In the genomic region with DNA sequence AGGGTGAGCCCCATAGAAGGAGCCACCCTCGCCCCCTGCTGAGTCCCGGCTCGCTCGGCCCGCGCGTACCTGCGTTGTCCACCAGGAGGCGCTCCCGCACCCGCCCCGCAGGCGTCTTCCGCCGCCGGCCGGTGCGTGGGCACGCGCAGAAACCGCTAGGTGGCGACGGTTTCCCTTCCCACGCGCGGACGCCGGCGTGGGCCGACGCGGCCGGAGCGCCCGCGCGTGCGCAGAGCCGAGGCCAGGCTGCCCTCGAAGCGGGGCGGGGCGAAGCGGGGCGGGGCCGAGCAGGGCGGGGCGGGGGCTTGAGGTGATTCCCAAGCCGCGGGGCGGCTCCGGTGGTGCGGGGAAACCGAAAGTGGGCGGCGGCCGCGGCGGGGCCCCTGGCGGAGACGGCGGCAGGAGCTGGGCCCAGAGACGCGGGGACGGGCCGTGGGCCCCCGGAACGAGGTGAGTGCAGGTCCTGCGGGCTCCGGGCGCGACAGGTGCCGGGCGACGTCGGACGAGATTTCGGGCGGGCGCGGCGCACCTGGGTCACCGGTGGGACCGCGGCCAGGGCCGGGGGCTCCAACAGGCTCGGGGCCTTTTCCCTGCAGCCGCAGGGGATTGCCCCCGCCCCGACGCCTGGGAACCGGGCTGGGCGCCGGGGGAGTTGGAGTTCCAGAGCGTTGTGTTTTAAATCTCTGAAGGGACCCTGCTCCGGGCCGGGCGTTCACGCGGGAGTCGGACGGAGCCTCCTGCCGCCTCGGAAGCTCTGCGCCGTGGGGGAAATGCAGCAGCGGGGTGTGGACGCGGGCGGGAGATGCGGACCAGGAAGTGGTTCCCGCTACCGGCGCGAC, we compare ENCODE assay signal across 8 cellular contexts. TPM values are rescaled to one million over a fixed set of nuclear protein-coding genes. Genes with fewer than 3 reads are reported as not detected.
DNase-seq lines count a peak whose midpoint lies in the region; ATAC-seq and TF ChIP-seq lines count a peak whose summit lies in the region.

A gene with protein sequence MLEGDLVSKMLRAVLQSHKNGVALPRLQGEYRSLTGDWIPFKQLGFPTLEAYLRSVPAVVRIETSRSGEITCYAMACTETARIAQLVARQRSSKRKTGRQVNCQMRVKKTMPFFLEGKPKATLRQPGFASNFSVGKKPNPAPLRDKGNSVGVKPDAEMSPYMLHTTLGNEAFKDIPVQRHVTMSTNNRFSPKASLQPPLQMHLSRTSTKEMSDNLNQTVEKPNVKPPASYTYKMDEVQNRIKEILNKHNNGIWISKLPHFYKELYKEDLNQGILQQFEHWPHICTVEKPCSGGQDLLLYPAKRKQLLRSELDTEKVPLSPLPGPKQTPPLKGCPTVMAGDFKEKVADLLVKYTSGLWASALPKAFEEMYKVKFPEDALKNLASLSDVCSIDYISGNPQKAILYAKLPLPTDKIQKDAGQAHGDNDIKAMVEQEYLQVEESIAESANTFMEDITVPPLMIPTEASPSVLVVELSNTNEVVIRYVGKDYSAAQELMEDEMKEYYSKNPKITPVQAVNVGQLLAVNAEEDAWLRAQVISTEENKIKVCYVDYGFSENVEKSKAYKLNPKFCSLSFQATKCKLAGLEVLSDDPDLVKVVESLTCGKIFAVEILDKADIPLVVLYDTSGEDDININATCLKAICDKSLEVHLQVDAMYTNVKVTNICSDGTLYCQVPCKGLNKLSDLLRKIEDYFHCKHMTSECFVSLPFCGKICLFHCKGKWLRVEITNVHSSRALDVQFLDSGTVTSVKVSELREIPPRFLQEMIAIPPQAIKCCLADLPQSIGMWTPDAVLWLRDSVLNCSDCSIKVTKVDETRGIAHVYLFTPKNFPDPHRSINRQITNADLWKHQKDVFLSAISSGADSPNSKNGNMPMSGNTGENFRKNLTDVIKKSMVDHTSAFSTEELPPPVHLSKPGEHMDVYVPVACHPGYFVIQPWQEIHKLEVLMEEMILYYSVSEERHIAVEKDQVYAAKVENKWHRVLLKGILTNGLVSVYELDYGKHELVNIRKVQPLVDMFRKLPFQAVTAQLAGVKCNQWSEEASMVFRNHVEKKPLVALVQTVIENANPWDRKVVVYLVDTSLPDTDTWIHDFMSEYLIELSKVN (plus strand): TSS at position 308 of the 839 bp plus-strand sequence. CDS start 16,370 bp downstream, outside the sequence.

- DNase-seq in AG09319 (ENCODE audit: extremely low read depth, low read depth) = peak; percentile 58
- DNase-seq in NCI-H345 treated with DMSO at 0.1 percent for 48 hours (lab: John Stamatoyannopoulos, UW; ENCODE audit: unreplicated experiment) = peak; percentile 49
- peak; percentile 87 for DNase-seq in activated CD4-positive, alpha-beta T cell treated with anti-CD3 and anti-CD28 coated beads, Interleukin-2, amount 10 ng/mL, durations not matched to agents 7 days and 5 days
- peak; percentile 93 for DNase-seq in stimulated activated CD4-positive, alpha-beta T cell treated with anti-CD3 and anti-CD28 coated beads, Interleukin-4, amount 100 ng/mL, for 1 hour

- peaks cover 0 to 24% (median 16%) of the 10 kb centered on the region in 4 donors for H3K4me1 ChIP-seq in liver (ENCODE audit: control insufficient read depth in 4 of 4, insufficient read depth in 4 of 4, low read length in 3 of 4)

- peak within 1 kb of the TSS; percentile 85 for H3K4me3 Mint-ChIP-seq in activated CD4-positive, alpha-beta T cell treated with anti-CD3 and anti-CD28 coated beads, Interleukin-2, amount 10 ng/mL, durations not matched to agents 7 days and 5 days
- H3K4me3 Mint-ChIP-seq in dendritic cell treated with granulocyte-macrophage colony-stimulating factor and Interleukin-4, amounts not matched to agents 40 ng/mL and 50 ng/mL, for 4 days = peak within 1 kb of the TSS; percentile 87

- H3K36me3 Mint-ChIP-seq in activated CD4-positive, alpha-beta T cell treated with anti-CD3 and anti-CD28 coated beads, Interleukin-2, amount 10 ng/mL, durations not matched to agents 7 days and 5 days (ENCODE audit: low read depth) = peaks cover 3% of the 10 kb centered on the region
- peaks cover 8% of the 10 kb centered on the region for H3K36me3 Mint-ChIP-seq in dendritic cell treated with granulocyte-macrophage colony-stimulating factor and Interleukin-4, amounts not matched to agents 40 ng/mL and 50 ng/mL, for 4 days (ENCODE audit: low read depth)

- peaks cover 5% of the 10 kb centered on the region for H3K9me3 Mint-ChIP-seq in activated CD4-positive, alpha-beta T cell treated with anti-CD3 and anti-CD28 coated beads, Interleukin-2, amount 10 ng/mL, durations not matched to agents 7 days and 5 days
- H3K9me3 Mint-ChIP-seq in dendritic cell treated with granulocyte-macrophage colony-stimulating factor and Interleukin-4, amounts not matched to agents 40 ng/mL and 50 ng/mL, for 4 days = no peaks in the 10 kb centered on the region

- intact Hi-C loops in dendritic cell treated with granulocyte-macrophage colony-stimulating factor and Interleukin-4, amounts not matched to agents 40 ng/mL and 50 ng/mL, for 4 days (cut with micrococcal nuclease) = loop anchor here (1.0 to 5.0 kb wide), 2 partner anchors 186 to 205 kb away; no protein-coding TSS in a partner anchor

- peak within 1 kb of the TSS; percentile 52 for H3K27ac Mint-ChIP-seq in activated CD4-positive, alpha-beta T cell treated with anti-CD3 and anti-CD28 coated beads, Interleukin-2, amount 10 ng/mL, durations not matched to agents 7 days and 5 days
- H3K27ac Mint-ChIP-seq in dendritic cell treated with granulocyte-macrophage colony-stimulating factor and Interleukin-4, amounts not matched to agents 40 ng/mL and 50 ng/mL, for 4 days = peak within 1 kb of the TSS; percentile 82

- peaks cover 35% of the 10 kb centered on the region for H3K27me3 Mint-ChIP-seq in activated CD4-positive, alpha-beta T cell treated with anti-CD3 and anti-CD28 coated beads, Interleukin-2, amount 10 ng/mL, durations not matched to agents 7 days and 5 days
- H3K27me3 Mint-ChIP-seq in dendritic cell treated with granulocyte-macrophage colony-stimulating factor and Interleukin-4, amounts not matched to agents 40 ng/mL and 50 ng/mL, for 4 days = no peaks in the 10 kb centered on the region

- CTCF ChIA-PET in activated CD4-positive, alpha-beta T cell treated with anti-CD3 and anti-CD28 coated beads, Interleukin-2, amount 10 ng/mL, durations not matched to agents 7 days and 5 days (lab: Charles Lee) = interaction anchor here (0.6 to 3.3 kb wide), 13 partner anchors 10 to 207 kb away, joined by 3 to 17 read pairs (median 4); no protein-coding TSS in a partner anchor

- H3K9me3 ChIP-seq in liver (ENCODE audit: control insufficient read depth in 4 of 4, low read length in 3 of 4) = no peaks in the 10 kb centered on the region

- peak within 1 kb of the TSS; percentile 59 to 96 (median 64) for H3K4me3 ChIP-seq in liver (ENCODE audit: low read depth in 1 of 3, low read length in 3 of 3)

- TF ChIP-seq CTCF in AG09319 (IDR thresholded peaks at IDR 0.05; ENCODE audit: low read depth, low read length) (peak; percentile 83), liver (IDR thresholded peaks at IDR 0.05; ENCODE audit: low read depth, low read length, missing input control) (peak; percentile 99)

- TF ChIP-seq RAD21 in liver (IDR thresholded peaks at IDR 0.05) = peak; percentile 66 to 84

- H3K4me1 Mint-ChIP-seq in activated CD4-positive, alpha-beta T cell treated with anti-CD3 and anti-CD28 coated beads, Interleukin-2, amount 10 ng/mL, durations not matched to agents 7 days and 5 days = peaks cover 34% of the 10 kb centered on the region
- H3K4me1 Mint-ChIP-seq in dendritic cell treated with granulocyte-macrophage colony-stimulating factor and Interleukin-4, amounts not matched to agents 40 ng/mL and 50 ng/mL, for 4 days (ENCODE audit: low read depth) = peaks cover 49% of the 10 kb centered on the region

- no peaks in the 10 kb centered on the region for H3K36me3 ChIP-seq in liver (ENCODE audit: control insufficient read depth in 4 of 4, insufficient read depth in 3 of 4, low read depth in 1 of 4, low read length in 3 of 4)

- H3K9ac ChIP-seq in liver (ENCODE audit: low read depth in 1 of 2, low read length in 2 of 2) = peak within 1 kb of the TSS; percentile 36 to 58

- POLR2A ChIA-PET in activated CD4-positive, alpha-beta T cell treated with anti-CD3 and anti-CD28 coated beads, Interleukin-2, amount 10 ng/mL, durations not matched to agents 7 days and 5 days (lab: Charles Lee) = no interaction called here

- ATAC-seq in GM18870 (IDR thresholded peaks at IDR 0.05; ENCODE audit: unreplicated experiment) (peak; percentile 32), HG03103 (IDR thresholded peaks at IDR 0.05; ENCODE audit: low read depth, unreplicated experiment) (peak; percentile 68)

- no peaks in the 10 kb centered on the region for H3K27me3 ChIP-seq in liver (ENCODE audit: control insufficient read depth in 4 of 4, insufficient read depth in 4 of 4, low read length in 3 of 4)

- under 1% methylated on average over 115 of the region's 115 CpGs for WGBS in liver

- peak within 1 kb of the TSS; percentile 61 to 67 for H3K27ac ChIP-seq in liver (ENCODE audit: low read depth in 1 of 2, low read length in 2 of 2)

TF ChIP-seq in liver, 16 proteins besides CTCF, POLR2A, EP300 and RAD21:
- TF ChIP-seq FOXA1 (IDR thresholded peaks at IDR 0.05) (peak; percentile 8), FOXA2 (IDR thresholded peaks at IDR 0.05) (no peak), HNF4G (IDR thresholded peaks at IDR 0.05) (no peak)
- TF ChIP-seq, protein P1, sequence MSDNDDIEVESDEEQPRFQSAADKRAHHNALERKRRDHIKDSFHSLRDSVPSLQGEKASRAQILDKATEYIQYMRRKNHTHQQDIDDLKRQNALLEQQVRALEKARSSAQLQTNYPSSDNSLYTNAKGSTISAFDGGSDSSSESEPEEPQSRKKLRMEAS (IDR thresholded peaks at IDR 0.05) = no peak

RNA-seq across cellular contexts. Expression of the gene that starts here (rescaled TPM):
- total RNA-seq in activated CD4-positive, alpha-beta T cell treated with anti-CD3 and anti-CD28 coated beads, Interleukin-2, amount 10 ng/mL, durations not matched to agents 7 days and 5 days = 10 to 100 TPM; 18.1 to 19.5 TPM
- 1 to 10 TPM; 6.6 to 6.9 TPM for total RNA-seq in liver
- 1 to 10 TPM; 3.6 to 4.1 TPM for polyA plus RNA-seq in liver

Comparison
In these comparisons a context has a peak if more than half of its experiments do, and no peak if none do; other contexts are left out.
1. Peak in every context shown above with its lines: DNase-seq, ATAC-seq, H3K4me3 ChIP-seq and H3K27ac ChIP-seq.